1 cellular context compared by ENCODE assay signal in the genomic region with DNA sequence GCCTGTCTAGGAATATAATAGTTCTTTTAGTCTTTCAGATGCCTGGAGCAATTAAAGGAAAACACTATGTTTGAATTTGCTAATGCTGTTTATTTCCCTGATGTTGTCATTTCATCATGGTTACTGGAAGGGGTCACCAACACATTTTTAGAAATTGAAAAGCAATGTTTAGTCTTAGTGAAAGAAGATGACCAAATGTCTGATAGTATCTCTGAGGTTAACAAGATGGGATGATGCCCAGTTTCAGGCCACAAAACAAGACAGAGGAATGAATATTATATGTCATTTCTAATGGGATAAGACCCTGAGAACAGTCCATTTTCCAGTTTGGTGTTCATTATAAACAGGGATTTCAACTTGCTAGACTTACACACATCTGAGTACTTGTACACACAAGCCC.
A peak's percentile ranks its signal among the peaks of the same experiment; 100 is the strongest.
TF ChIP-seq lines count a peak whose summit lies in the region.

No MANE protein-coding gene starts in this region.

TF ChIP-seq in SK-N-SH, 30 proteins besides CTCF, POLR2A, EP300 and RAD21 (continued from another document):
- TF ChIP-seq, protein P1, sequence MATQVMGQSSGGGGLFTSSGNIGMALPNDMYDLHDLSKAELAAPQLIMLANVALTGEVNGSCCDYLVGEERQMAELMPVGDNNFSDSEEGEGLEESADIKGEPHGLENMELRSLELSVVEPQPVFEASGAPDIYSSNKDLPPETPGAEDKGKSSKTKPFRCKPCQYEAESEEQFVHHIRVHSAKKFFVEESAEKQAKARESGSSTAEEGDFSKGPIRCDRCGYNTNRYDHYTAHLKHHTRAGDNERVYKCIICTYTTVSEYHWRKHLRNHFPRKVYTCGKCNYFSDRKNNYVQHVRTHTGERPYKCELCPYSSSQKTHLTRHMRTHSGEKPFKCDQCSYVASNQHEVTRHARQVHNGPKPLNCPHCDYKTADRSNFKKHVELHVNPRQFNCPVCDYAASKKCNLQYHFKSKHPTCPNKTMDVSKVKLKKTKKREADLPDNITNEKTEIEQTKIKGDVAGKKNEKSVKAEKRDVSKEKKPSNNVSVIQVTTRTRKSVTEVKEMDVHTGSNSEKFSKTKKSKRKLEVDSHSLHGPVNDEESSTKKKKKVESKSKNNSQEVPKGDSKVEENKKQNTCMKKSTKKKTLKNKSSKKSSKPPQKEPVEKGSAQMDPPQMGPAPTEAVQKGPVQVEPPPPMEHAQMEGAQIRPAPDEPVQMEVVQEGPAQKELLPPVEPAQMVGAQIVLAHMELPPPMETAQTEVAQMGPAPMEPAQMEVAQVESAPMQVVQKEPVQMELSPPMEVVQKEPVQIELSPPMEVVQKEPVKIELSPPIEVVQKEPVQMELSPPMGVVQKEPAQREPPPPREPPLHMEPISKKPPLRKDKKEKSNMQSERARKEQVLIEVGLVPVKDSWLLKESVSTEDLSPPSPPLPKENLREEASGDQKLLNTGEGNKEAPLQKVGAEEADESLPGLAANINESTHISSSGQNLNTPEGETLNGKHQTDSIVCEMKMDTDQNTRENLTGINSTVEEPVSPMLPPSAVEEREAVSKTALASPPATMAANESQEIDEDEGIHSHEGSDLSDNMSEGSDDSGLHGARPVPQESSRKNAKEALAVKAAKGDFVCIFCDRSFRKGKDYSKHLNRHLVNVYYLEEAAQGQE (IDR thresholded peaks at IDR 0.05; ENCODE audit: low read depth, low read length): no peak
- no peak for TF ChIP-seq YY1 (IDR thresholded peaks at IDR 0.05; ENCODE audit: low read depth)
- TF ChIP-seq, protein P2, sequence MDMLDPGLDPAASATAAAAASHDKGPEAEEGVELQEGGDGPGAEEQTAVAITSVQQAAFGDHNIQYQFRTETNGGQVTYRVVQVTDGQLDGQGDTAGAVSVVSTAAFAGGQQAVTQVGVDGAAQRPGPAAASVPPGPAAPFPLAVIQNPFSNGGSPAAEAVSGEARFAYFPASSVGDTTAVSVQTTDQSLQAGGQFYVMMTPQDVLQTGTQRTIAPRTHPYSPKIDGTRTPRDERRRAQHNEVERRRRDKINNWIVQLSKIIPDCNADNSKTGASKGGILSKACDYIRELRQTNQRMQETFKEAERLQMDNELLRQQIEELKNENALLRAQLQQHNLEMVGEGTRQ (IDR thresholded peaks at IDR 0.05; ENCODE audit: borderline replicate concordance, low read depth, low read length): no peak
- TF ChIP-seq FOXM1 (IDR thresholded peaks at IDR 0.05; ENCODE audit: low read depth): no peak
- peak; percentile 75 for TF ChIP-seq TCF12 (IDR thresholded peaks at IDR 0.05)
- TF ChIP-seq MXI1 (IDR thresholded peaks at IDR 0.05; ENCODE audit: low read depth, low read length): no peak
- TF ChIP-seq RFX5 (IDR thresholded peaks at IDR 0.05; ENCODE audit: low read length): no peak
- TF ChIP-seq MEF2A (IDR thresholded peaks at IDR 0.05; ENCODE audit: borderline replicate concordance, low read depth): no peak
- TF ChIP-seq EZH2phosphoT487 (IDR thresholded peaks at IDR 0.05; ENCODE audit: borderline replicate concordance, low read depth): no peak
- TF ChIP-seq FOSL2 (IDR thresholded peaks at IDR 0.05; ENCODE audit: borderline replicate concordance, low read depth): no peak
- TF ChIP-seq, protein P3, sequence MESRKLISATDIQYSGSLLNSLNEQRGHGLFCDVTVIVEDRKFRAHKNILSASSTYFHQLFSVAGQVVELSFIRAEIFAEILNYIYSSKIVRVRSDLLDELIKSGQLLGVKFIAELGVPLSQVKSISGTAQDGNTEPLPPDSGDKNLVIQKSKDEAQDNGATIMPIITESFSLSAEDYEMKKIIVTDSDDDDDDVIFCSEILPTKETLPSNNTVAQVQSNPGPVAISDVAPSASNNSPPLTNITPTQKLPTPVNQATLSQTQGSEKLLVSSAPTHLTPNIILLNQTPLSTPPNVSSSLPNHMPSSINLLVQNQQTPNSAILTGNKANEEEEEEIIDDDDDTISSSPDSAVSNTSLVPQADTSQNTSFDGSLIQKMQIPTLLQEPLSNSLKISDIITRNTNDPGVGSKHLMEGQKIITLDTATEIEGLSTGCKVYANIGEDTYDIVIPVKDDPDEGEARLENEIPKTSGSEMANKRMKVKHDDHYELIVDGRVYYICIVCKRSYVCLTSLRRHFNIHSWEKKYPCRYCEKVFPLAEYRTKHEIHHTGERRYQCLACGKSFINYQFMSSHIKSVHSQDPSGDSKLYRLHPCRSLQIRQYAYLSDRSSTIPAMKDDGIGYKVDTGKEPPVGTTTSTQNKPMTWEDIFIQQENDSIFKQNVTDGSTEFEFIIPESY (IDR thresholded peaks at IDR 0.05; ENCODE audit: borderline replicate concordance, low read depth): no peak
- no peak for TF ChIP-seq TAF1 (IDR thresholded peaks at IDR 0.05; ENCODE audit: borderline replicate concordance, low read depth, low read length)
- TF ChIP-seq GATA2 (CRISPR knock-in tag; IDR thresholded peaks at IDR 0.05): no peak
- no peak for TF ChIP-seq RCOR1 (IDR thresholded peaks at IDR 0.05; ENCODE audit: low read length)
- TF ChIP-seq ELF1 (IDR thresholded peaks at IDR 0.05): no peak
- peak; percentile 29; the same call in 1 of the 2 replicates for TF ChIP-seq JUND (IDR thresholded peaks at IDR 0.05)
- no peak for TF ChIP-seq SIN3A (IDR thresholded peaks at IDR 0.05; ENCODE audit: borderline replicate concordance, low read depth, low read length)
- no peak for TF ChIP-seq FOXJ3 (CRISPR knock-in tag; IDR thresholded peaks at IDR 0.05)
- TF ChIP-seq, protein P4, sequence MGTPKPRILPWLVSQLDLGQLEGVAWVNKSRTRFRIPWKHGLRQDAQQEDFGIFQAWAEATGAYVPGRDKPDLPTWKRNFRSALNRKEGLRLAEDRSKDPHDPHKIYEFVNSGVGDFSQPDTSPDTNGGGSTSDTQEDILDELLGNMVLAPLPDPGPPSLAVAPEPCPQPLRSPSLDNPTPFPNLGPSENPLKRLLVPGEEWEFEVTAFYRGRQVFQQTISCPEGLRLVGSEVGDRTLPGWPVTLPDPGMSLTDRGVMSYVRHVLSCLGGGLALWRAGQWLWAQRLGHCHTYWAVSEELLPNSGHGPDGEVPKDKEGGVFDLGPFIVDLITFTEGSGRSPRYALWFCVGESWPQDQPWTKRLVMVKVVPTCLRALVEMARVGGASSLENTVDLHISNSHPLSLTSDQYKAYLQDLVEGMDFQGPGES (IDR thresholded peaks at IDR 0.05; ENCODE audit: low read depth, low read length): no peak
- TF ChIP-seq, protein P5, sequence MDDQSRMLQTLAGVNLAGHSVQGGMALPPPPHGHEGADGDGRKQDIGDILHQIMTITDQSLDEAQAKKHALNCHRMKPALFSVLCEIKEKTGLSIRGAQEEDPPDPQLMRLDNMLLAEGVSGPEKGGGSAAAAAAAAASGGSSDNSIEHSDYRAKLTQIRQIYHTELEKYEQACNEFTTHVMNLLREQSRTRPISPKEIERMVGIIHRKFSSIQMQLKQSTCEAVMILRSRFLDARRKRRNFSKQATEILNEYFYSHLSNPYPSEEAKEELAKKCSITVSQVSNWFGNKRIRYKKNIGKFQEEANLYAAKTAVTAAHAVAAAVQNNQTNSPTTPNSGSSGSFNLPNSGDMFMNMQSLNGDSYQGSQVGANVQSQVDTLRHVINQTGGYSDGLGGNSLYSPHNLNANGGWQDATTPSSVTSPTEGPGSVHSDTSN (IDR thresholded peaks at IDR 0.05): peak; percentile 57
- no peak for TF ChIP-seq NRF1 (IDR thresholded peaks at IDR 0.05; ENCODE audit: low read depth, low read length)
- no peak for TF ChIP-seq GABPA (IDR thresholded peaks at IDR 0.05; ENCODE audit: low read depth)
